In the genomic region with DNA sequence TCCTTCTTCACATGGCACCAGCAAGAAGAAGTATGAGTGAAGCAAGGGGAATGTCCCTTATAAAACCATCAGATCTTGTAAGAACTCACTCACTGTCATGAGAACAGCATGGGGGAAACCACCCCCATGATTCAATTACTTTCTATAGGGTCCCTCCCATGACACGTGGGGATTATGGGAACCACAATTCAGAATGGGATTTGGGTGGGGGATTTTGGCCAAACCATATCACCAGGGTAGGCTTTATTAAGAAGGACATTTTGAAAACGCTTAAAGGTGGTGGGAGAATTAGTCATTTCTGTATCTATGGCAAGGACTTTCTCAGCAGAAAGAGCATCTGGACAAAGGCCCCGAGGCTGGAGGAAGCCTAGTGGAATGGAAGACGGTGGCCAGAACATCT, we compare ENCODE assay signal across 22 cellular contexts.
DNase-seq lines count a peak whose midpoint lies in the region; ATAC-seq lines count a peak whose summit lies in the region.
"Had no signal": no experiment of that assay in that cellular context is flagged by ENCODE, and none has a peak within 500 bp of the region (broad histone marks: within the 10 kb centered on the region; RNA-seq: fewer than 3 reads in every experiment).

No MANE protein-coding gene starts in this region.

- peak; percentile 55 for ATAC-seq in GM18502 (IDR thresholded peaks at IDR 0.05; ENCODE audit: poor library complexity, unreplicated experiment)
- ATAC-seq in GM18907 (IDR thresholded peaks at IDR 0.05; ENCODE audit: unreplicated experiment) = peak; percentile 60
- peak; percentile 39 for ATAC-seq in HG02623 (IDR thresholded peaks at IDR 0.05; ENCODE audit: unreplicated experiment)
- ATAC-seq in HG03565 (IDR thresholded peaks at IDR 0.05; ENCODE audit: unreplicated experiment) = peak; percentile 38
- ATAC-seq in HG03196 (IDR thresholded peaks at IDR 0.05; ENCODE audit: unreplicated experiment) = no peak
- ATAC-seq in HG03095 (IDR thresholded peaks at IDR 0.05; ENCODE audit: unreplicated experiment) = no peak
- ATAC-seq: K562, SK-N-SH treated with all-trans-retinoic acid at 6 μM for 48 hours had no signal

- no peak for DNase-seq in activated CD4-positive, CD25-positive, alpha-beta regulatory T cell treated with anti-CD3 and anti-CD28 coated beads, Interleukin-2, amount 50 U/mL, for 72 hours
- DNase-seq in putamen (ENCODE audit: low spot score) = no peak
- DNase-seq: Calu3; CD8-positive, alpha-beta memory T cell; DMS153; H7; MG63; NCI-H1417; NCI-H1694 treated with DMSO at 0.1 percent for 48 hours; NCI-H2081 treated with DMSO at 0.1 percent for 48 hours; NCI-H2171 treated with DMSO at 0.1 percent for 48 hours; NCI-H524 treated with DMSO at 0.1 percent for 48 hours; NCI-H82; Peyer's patch had no signal

Comparison
In these comparisons a context has a peak if more than half of its experiments do, and no peak if none do; other contexts are left out.
1. ATAC-seq: peak in GM18502 (single experiment), GM18907 (single experiment), HG02623 (single experiment) and HG03565 (single experiment); none in HG03196 (single experiment) and HG03095 (single experiment).